In genomic region chr9:131836021-131836420, GRCh38 we compare ENCODE assay signal across 15 cellular contexts.
"Had no signal": no experiment of that assay in that cellular context is flagged by ENCODE, and none has a peak within 500 bp of the region (broad histone marks: within the 10 kb centered on the region; RNA-seq: fewer than 3 reads in every experiment).

No MANE protein-coding gene starts in this region.

- H3K27ac ChIP-seq: coronary artery, sigmoid colon, skin epidermis, thoracic aorta had no signal

- ATAC-seq: esophagus mucosa; left lobe of liver; naive thymus-derived CD4-positive, alpha-beta T cell had no signal

- H3K4me1 ChIP-seq: transverse colon had no signal

- DNase-seq: effector CD8-positive, alpha-beta T cell; heart right ventricle; hypothalamus; mammary epithelial cell; naive thymus-derived CD4-positive, alpha-beta T cell; sigmoid colon; stimulated activated naive CD4-positive, alpha-beta T cell; stomach; substantia nigra; transverse colon had no signal

- H3K4me3 ChIP-seq: coronary artery, sigmoid colon, skin epidermis, stomach, thoracic aorta, transverse colon had no signal

- H3K36me3 ChIP-seq: heart right ventricle, sigmoid colon, stomach, thoracic aorta, transverse colon had no signal
